8 cellular contexts compared by ENCODE assay signal in the genomic region with DNA sequence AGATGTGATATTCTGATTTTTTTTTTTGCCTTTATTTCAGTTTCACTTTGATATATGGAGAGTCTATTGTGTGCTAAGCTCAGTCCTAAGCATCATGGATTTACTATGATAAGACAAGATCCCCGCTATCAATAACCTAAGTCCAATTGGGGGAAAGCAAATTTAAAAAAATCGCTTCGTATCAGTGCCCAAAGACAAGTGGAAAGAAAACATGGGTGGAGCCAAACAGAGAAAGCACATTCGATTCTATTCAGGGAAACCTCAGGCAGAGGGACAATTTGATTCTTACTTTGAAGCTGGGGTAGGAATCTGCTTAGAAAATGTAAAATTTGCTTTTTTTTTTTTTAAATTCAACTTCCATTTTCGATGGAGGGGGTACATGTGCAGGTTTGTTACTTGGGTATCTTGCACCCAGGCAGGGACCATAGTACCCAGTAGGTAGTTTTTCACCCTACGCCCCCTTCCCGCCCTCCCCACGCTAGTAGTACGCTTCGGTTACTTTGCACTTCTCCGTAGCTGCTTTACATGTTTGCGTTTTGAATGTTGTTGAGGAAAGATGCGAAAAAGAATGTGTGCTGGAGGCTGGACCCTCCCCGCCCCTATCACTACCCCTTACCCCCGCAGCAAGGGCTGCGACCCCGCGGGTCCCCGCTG. TPM values are rescaled to one million over a fixed set of nuclear protein-coding genes. Genes with fewer than 3 reads are reported as not detected.
DNase-seq lines count a peak whose midpoint lies in the region; ATAC-seq and TF ChIP-seq lines count a peak whose summit lies in the region.

No MANE protein-coding gene starts in this region.

- TF ChIP-seq POLR2A in transverse colon (IDR thresholded peaks at IDR 0.05) = no peak

- H3K9ac ChIP-seq in liver (ENCODE audit: low read depth in 1 of 2, low read length in 2 of 2) = no peak overlapping the region

- H3K36me3 ChIP-seq in liver (ENCODE audit: control insufficient read depth in 4 of 4, insufficient read depth in 3 of 4, low read depth in 1 of 4, low read length in 3 of 4) (no peaks in the 10 kb centered on the region), transverse colon (no peaks in the 10 kb centered on the region)

- H3K4me3 ChIP-seq in liver (ENCODE audit: low read depth in 1 of 3, low read length in 3 of 3) (peak overlapping the region in 2 of 3 donors; percentile 29 to 43), transverse colon (peak overlapping the region in 3 of 4 donors; percentile 3 to 25 (median 23))

- ATAC-seq in activated naive CD8-positive, alpha-beta T cell treated with anti-CD3 and anti-CD28 coated beads, Interleukin-2, amount 10 ng/mL, durations not matched to agents 7 days and 5 days (ENCODE audit: low read depth) = peak; percentile 60
- no peak for ATAC-seq in HG03135 (IDR thresholded peaks at IDR 0.05; ENCODE audit: unreplicated experiment)

- no peak for TF ChIP-seq CTCF in liver (IDR thresholded peaks at IDR 0.05; ENCODE audit: low read depth, low read length, missing input control)
- TF ChIP-seq CTCF in transverse colon (IDR thresholded peaks at IDR 0.05) = no peak

- no peak for TF ChIP-seq RAD21 in liver (IDR thresholded peaks at IDR 0.05)

- intact Hi-C loops in transverse colon (cut with DNase I; ENCODE audit: low total_unique reads) = no loop called here

- peaks cover 4% of the 10 kb centered on the region for H3K9me3 Mint-ChIP-seq in activated naive CD4-positive, alpha-beta T cell treated with anti-CD3 and anti-CD28 coated beads, Interleukin-2, amount 10 ng/mL, durations not matched to agents 7 days and 5 days
- H3K9me3 Mint-ChIP-seq in activated naive CD8-positive, alpha-beta T cell treated with anti-CD3 and anti-CD28 coated beads, Interleukin-2, amount 10 ng/mL, durations not matched to agents 7 days and 5 days = peaks cover 2% of the 10 kb centered on the region

- H3K27me3 ChIP-seq in liver (ENCODE audit: control insufficient read depth in 4 of 4, insufficient read depth in 4 of 4, low read length in 3 of 4) (peaks cover 0 to 6% (median 0%) of the 10 kb centered on the region in 4 donors), transverse colon (peaks cover 68% of the 10 kb centered on the region)

- POLR2A ChIA-PET in activated naive CD8-positive, alpha-beta T cell treated with anti-CD3 and anti-CD28 coated beads, Interleukin-2, amount 10 ng/mL, durations not matched to agents 7 days and 5 days (lab: Charles Lee) = no interaction called here

- peaks cover 11% of the 10 kb centered on the region for H3K4me1 Mint-ChIP-seq in activated naive CD4-positive, alpha-beta T cell treated with anti-CD3 and anti-CD28 coated beads, Interleukin-2, amount 10 ng/mL, durations not matched to agents 7 days and 5 days
- H3K4me1 Mint-ChIP-seq in activated naive CD8-positive, alpha-beta T cell treated with anti-CD3 and anti-CD28 coated beads, Interleukin-2, amount 10 ng/mL, durations not matched to agents 7 days and 5 days = peaks cover 6% of the 10 kb centered on the region

- TF ChIP-seq EP300 in transverse colon (IDR thresholded peaks at IDR 0.05; ENCODE audit: low read depth) = no peak

- peak overlapping the region; percentile 66 for H3K4me3 Mint-ChIP-seq in activated naive CD4-positive, alpha-beta T cell treated with anti-CD3 and anti-CD28 coated beads, Interleukin-2, amount 10 ng/mL, durations not matched to agents 7 days and 5 days
- peak overlapping the region; percentile 89 for H3K4me3 Mint-ChIP-seq in activated naive CD8-positive, alpha-beta T cell treated with anti-CD3 and anti-CD28 coated beads, Interleukin-2, amount 10 ng/mL, durations not matched to agents 7 days and 5 days

- in situ Hi-C loops in transverse colon (cut with MboI; ENCODE audit: low pct_ligation_motif_present in 1 of 4, low pct_unique_long_range_greater_than_20kb in 1 of 4, low sequenced_read_pairs in 3 of 4) = no loop called here

- CTCF ChIA-PET in activated naive CD4-positive, alpha-beta T cell treated with anti-CD3 and anti-CD28 coated beads, Interleukin-2, amount 10 ng/mL, durations not matched to agents 7 days and 5 days (lab: Charles Lee) = no interaction called here

- H3K9me3 ChIP-seq in liver (ENCODE audit: control insufficient read depth in 4 of 4, low read length in 3 of 4) (peaks cover 0 to 7% (median 3%) of the 10 kb centered on the region in 4 donors), transverse colon (no peaks in the 10 kb centered on the region)

- peak; percentile 22 for DNase-seq in activated naive CD4-positive, alpha-beta T cell treated with anti-CD3 and anti-CD28 coated beads, Interleukin-2, amount 10 ng/mL, durations not matched to agents 7 days and 5 days
- DNase-seq in activated naive CD4-positive, alpha-beta T cell treated with Interleukin-2 at 50 U/mL for 16 hours = no peak
- DNase-seq in activated naive CD8-positive, alpha-beta T cell treated with anti-CD3 and anti-CD28 coated beads, Interleukin-2, amount 10 ng/mL, durations not matched to agents 7 days and 5 days = no peak
- no peak for DNase-seq in transverse colon
- no peak for DNase-seq in MV-4-11 (lab: John Stamatoyannopoulos, UW)
- DNase-seq in HT-29 (ENCODE audit: low spot score) = no peak

- H3K36me3 Mint-ChIP-seq in activated naive CD4-positive, alpha-beta T cell treated with anti-CD3 and anti-CD28 coated beads, Interleukin-2, amount 10 ng/mL, durations not matched to agents 7 days and 5 days = peaks cover 4% of the 10 kb centered on the region
- peaks cover 4% of the 10 kb centered on the region for H3K36me3 Mint-ChIP-seq in activated naive CD8-positive, alpha-beta T cell treated with anti-CD3 and anti-CD28 coated beads, Interleukin-2, amount 10 ng/mL, durations not matched to agents 7 days and 5 days

- H3K27ac ChIP-seq in liver (ENCODE audit: low read depth in 1 of 2, low read length in 2 of 2) = no peak overlapping the region
- H3K27ac ChIP-seq in transverse colon = no peak overlapping the region

- peaks cover 4 to 11% (median 7%) of the 10 kb centered on the region in 4 donors for H3K4me1 ChIP-seq in liver (ENCODE audit: control insufficient read depth in 4 of 4, insufficient read depth in 4 of 4, low read length in 3 of 4)
- peaks cover 0 to 14% (median 10%) of the 10 kb centered on the region in 4 donors for H3K4me1 ChIP-seq in transverse colon

- H3K27ac Mint-ChIP-seq in activated naive CD4-positive, alpha-beta T cell treated with anti-CD3 and anti-CD28 coated beads, Interleukin-2, amount 10 ng/mL, durations not matched to agents 7 days and 5 days = no peak overlapping the region
- peak overlapping the region; percentile 12 for H3K27ac Mint-ChIP-seq in activated naive CD8-positive, alpha-beta T cell treated with anti-CD3 and anti-CD28 coated beads, Interleukin-2, amount 10 ng/mL, durations not matched to agents 7 days and 5 days

- 10% methylated on average over 19 of the region's 19 CpGs for WGBS in liver
- 24 to 31% methylated on average over 6 to 19 of the region's 19 CpGs for WGBS in transverse colon (ENCODE audit: low coverage in 1 of 2), 2 donors

- H3K27me3 Mint-ChIP-seq in activated naive CD4-positive, alpha-beta T cell treated with anti-CD3 and anti-CD28 coated beads, Interleukin-2, amount 10 ng/mL, durations not matched to agents 7 days and 5 days = peaks cover 48% of the 10 kb centered on the region
- peaks cover 27% of the 10 kb centered on the region for H3K27me3 Mint-ChIP-seq in activated naive CD8-positive, alpha-beta T cell treated with anti-CD3 and anti-CD28 coated beads, Interleukin-2, amount 10 ng/mL, durations not matched to agents 7 days and 5 days

TF ChIP-seq in liver, 16 proteins besides CTCF, POLR2A, EP300 and RAD21:
- TF ChIP-seq SP1 (IDR thresholded peaks at IDR 0.05) = no peak
- TF ChIP-seq HNF4G (IDR thresholded peaks at IDR 0.05) = no peak
- TF ChIP-seq FOXA1 (IDR thresholded peaks at IDR 0.05) = no peak
- no peak for TF ChIP-seq TAF1 (conservative IDR thresholded peaks at IDR 0.05)
- TF ChIP-seq, protein P1, sequence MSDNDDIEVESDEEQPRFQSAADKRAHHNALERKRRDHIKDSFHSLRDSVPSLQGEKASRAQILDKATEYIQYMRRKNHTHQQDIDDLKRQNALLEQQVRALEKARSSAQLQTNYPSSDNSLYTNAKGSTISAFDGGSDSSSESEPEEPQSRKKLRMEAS (IDR thresholded peaks at IDR 0.05) = no peak
- TF ChIP-seq NR2F2 (IDR thresholded peaks at IDR 0.05) = no peak
- TF ChIP-seq, protein P2, sequence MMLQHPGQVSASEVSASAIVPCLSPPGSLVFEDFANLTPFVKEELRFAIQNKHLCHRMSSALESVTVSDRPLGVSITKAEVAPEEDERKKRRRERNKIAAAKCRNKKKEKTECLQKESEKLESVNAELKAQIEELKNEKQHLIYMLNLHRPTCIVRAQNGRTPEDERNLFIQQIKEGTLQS (IDR thresholded peaks at IDR 0.05) = no peak
- TF ChIP-seq RXRA (IDR thresholded peaks at IDR 0.05) = no peak
- no peak for TF ChIP-seq YY1 (IDR thresholded peaks at IDR 0.05)
- TF ChIP-seq FOXA2 (IDR thresholded peaks at IDR 0.05) = no peak
- TF ChIP-seq JUND (IDR thresholded peaks at IDR 0.05) = no peak
TF ChIP-seq in liver: peak in this region for 0.

RNA-seq across cellular contexts. Expression of a gene that starts 12.4 kb away (rescaled TPM):
- 10 to 100 TPM; 13.3 to 14.2 TPM for total RNA-seq in activated naive CD8-positive, alpha-beta T cell treated with anti-CD3 and anti-CD28 coated beads, Interleukin-2, amount 10 ng/mL, durations not matched to agents 7 days and 5 days
- total RNA-seq in liver (under 1 TPM; 0.14 to 0.25 TPM), transverse colon (1 to 10 TPM in 3 of 4 donors, under 1 TPM in 1; 0.75 to 3.2 (median 2.3) TPM)
- under 1 TPM; 0.06 to 0.14 TPM for polyA plus RNA-seq in liver
- not detected in 2 replicates for total RNA-seq in HT-29 (2014; rRNA removed; shearing (Covaris generic))
